In genomic region chr4:176919631-176920030, GRCh38 we compare ENCODE assay signal across 22 cellular contexts.
DNase-seq lines count a peak whose midpoint lies in the region; ATAC-seq, FAIRE-seq and TF ChIP-seq lines count a peak whose summit lies in the region.
"Had no signal": no experiment of that assay in that cellular context is flagged by ENCODE, and none has a peak within 500 bp of the region (broad histone marks: within the 10 kb centered on the region; RNA-seq: fewer than 3 reads in every experiment).

No MANE protein-coding gene starts in this region.

- 71% methylated on average over 2 of the region's 2 CpGs for WGBS in smooth muscle cell (ENCODE audit: low lambda C conversion rate)

- H3K4me3 ChIP-seq in RWPE2 (ENCODE audit: severe bottlenecking): no peak overlapping the region
- H3K4me3 ChIP-seq in bronchial epithelial cell (ENCODE audit: low read depth, low read length): no peak overlapping the region
- H3K4me3 ChIP-seq in smooth muscle cell: no peak overlapping the region
- H3K4me3 ChIP-seq: BLaER1 treated with 17β-estradiol and CSF1 and Interleukin-3, amounts not matched to agents 10 nM and 100 nM; GM23248; HAP-1 had no signal

- FAIRE-seq in bronchial epithelial cell (lab: Jason Lieb, UNC): no peak
- FAIRE-seq: GM12891, GM19239, HepG2 had no signal

- no peak overlapping the region for H3K27ac Mint-ChIP-seq in activated naive CD8-positive, alpha-beta T cell treated with anti-CD3 and anti-CD28 coated beads, Interleukin-2, amount 50 U/mL, for 24 hours
- H3K27ac Mint-ChIP-seq: B cell; CD4-positive, CD25-positive, alpha-beta regulatory T cell; CD8-positive, alpha-beta memory T cell; IgD-negative memory B cell had no signal

- H3K36me3 ChIP-seq in RWPE2 (ENCODE audit: low read depth): peaks cover 5% of the 10 kb centered on the region; the same call in 1 of the 2 replicates
- no peaks in the 10 kb centered on the region for H3K36me3 ChIP-seq in bronchial epithelial cell (ENCODE audit: control insufficient read depth, insufficient read depth, low read length)
- H3K36me3 ChIP-seq in smooth muscle cell (ENCODE audit: low read depth): peaks cover 9% of the 10 kb centered on the region
- H3K36me3 ChIP-seq: BLaER1 treated with 17β-estradiol and CSF1 and Interleukin-3, amounts not matched to agents 10 nM and 100 nM; HAP-1 had no signal

- no peaks in the 10 kb centered on the region for H4K20me1 ChIP-seq in smooth muscle cell (ENCODE audit: low read depth)
- H4K20me1 ChIP-seq: BLaER1 treated with 17β-estradiol and CSF1 and Interleukin-3, amounts not matched to agents 10 nM and 100 nM had no signal

- no peaks in the 10 kb centered on the region for H3K4me1 Mint-ChIP-seq in activated naive CD8-positive, alpha-beta T cell treated with anti-CD3 and anti-CD28 coated beads, Interleukin-2, amount 50 U/mL, for 24 hours
- H3K4me1 Mint-ChIP-seq: B cell; CD4-positive, CD25-positive, alpha-beta regulatory T cell; CD8-positive, alpha-beta memory T cell; IgD-negative memory B cell had no signal

- H3K4me1 ChIP-seq in RWPE2 (ENCODE audit: insufficient read depth, poor library complexity, severe bottlenecking) (peaks cover 38% of the 10 kb centered on the region), smooth muscle cell (ENCODE audit: low read depth) (peaks cover 6% of the 10 kb centered on the region)
- H3K4me1 ChIP-seq: BLaER1 treated with 17β-estradiol and CSF1 and Interleukin-3, amounts not matched to agents 10 nM and 100 nM; HAP-1 had no signal

- no peaks in the 10 kb centered on the region for H3F3A ChIP-seq in smooth muscle cell (ENCODE audit: low read depth)

- no peaks in the 10 kb centered on the region for H3K27me3 Mint-ChIP-seq in activated naive CD8-positive, alpha-beta T cell treated with anti-CD3 and anti-CD28 coated beads, Interleukin-2, amount 50 U/mL, for 24 hours
- H3K27me3 Mint-ChIP-seq: B cell; CD4-positive, CD25-positive, alpha-beta regulatory T cell; IgD-negative memory B cell had no signal

- H3K9me3 ChIP-seq in RWPE2 (ENCODE audit: severe bottlenecking) (no peaks in the 10 kb centered on the region), smooth muscle cell (replicated peaks; ENCODE audit: low read depth) (peaks cover 10% of the 10 kb centered on the region)

- H3K79me2 ChIP-seq in smooth muscle cell (ENCODE audit: low read depth): no peaks in the 10 kb centered on the region

- H3K27me3 ChIP-seq in RWPE2 (ENCODE audit: insufficient read depth, poor library complexity, severe bottlenecking) (no peaks in the 10 kb centered on the region), bronchial epithelial cell (ENCODE audit: control insufficient read depth, insufficient read depth, low read length) (no peaks in the 10 kb centered on the region), smooth muscle cell (ENCODE audit: low read depth) (no peaks in the 10 kb centered on the region)
- H3K27me3 ChIP-seq: BLaER1 treated with 17β-estradiol and CSF1 and Interleukin-3, amounts not matched to agents 10 nM and 100 nM had no signal

- H3K36me3 Mint-ChIP-seq in activated naive CD8-positive, alpha-beta T cell treated with anti-CD3 and anti-CD28 coated beads, Interleukin-2, amount 50 U/mL, for 24 hours (ENCODE audit: low read depth): no peaks in the 10 kb centered on the region
- H3K36me3 Mint-ChIP-seq: CD4-positive, CD25-positive, alpha-beta regulatory T cell; CD8-positive, alpha-beta memory T cell; IgD-negative memory B cell had no signal

- ATAC-seq in HG03354 (IDR thresholded peaks at IDR 0.05; ENCODE audit: poor library complexity, severe bottlenecking, unreplicated experiment) (peak; percentile 66), RWPE2 (ENCODE audit: low read depth) (0 out of 3 replicates have a peak, but pooled peaks have one; percentile 23), GM21619 (IDR thresholded peaks at IDR 0.05; ENCODE audit: unreplicated experiment) (no peak)
- ATAC-seq in activated naive CD8-positive, alpha-beta T cell treated with anti-CD3 and anti-CD28 coated beads, Interleukin-2, amount 50 U/mL, for 24 hours: no peak
- ATAC-seq: HepG2 had no signal

- no peak overlapping the region for H3K4me2 ChIP-seq in smooth muscle cell
- H3K4me2 ChIP-seq: BLaER1 treated with 17β-estradiol and CSF1 and Interleukin-3, amounts not matched to agents 10 nM and 100 nM had no signal

- TF ChIP-seq CTCF in RWPE2 (IDR thresholded peaks at IDR 0.05; ENCODE audit: poor library complexity, severe bottlenecking): no peak
- no peak for TF ChIP-seq CTCF in bronchial epithelial cell (IDR thresholded peaks at IDR 0.05; ENCODE audit: insufficient read depth, low read length, severe bottlenecking)
- no peak for TF ChIP-seq CTCF in smooth muscle cell (IDR thresholded peaks at IDR 0.05; ENCODE audit: borderline replicate concordance, insufficient read depth, poor library complexity, severe bottlenecking)

- H3K9me3 Mint-ChIP-seq in activated naive CD8-positive, alpha-beta T cell treated with anti-CD3 and anti-CD28 coated beads, Interleukin-2, amount 50 U/mL, for 24 hours: peaks cover 11% of the 10 kb centered on the region

- H3K4me3 Mint-ChIP-seq in activated naive CD8-positive, alpha-beta T cell treated with anti-CD3 and anti-CD28 coated beads, Interleukin-2, amount 50 U/mL, for 24 hours: no peak overlapping the region
- H3K4me3 Mint-ChIP-seq: B cell; CD4-positive, CD25-positive, alpha-beta regulatory T cell; CD8-positive, alpha-beta memory T cell; IgD-negative memory B cell had no signal

- DNase-seq in RWPE2 (ENCODE audit: low spot score) (no peak), bronchial epithelial cell (ENCODE audit: low read depth) (peak; percentile 38), smooth muscle cell (lab: John Stamatoyannopoulos, UW; ENCODE audit: unreplicated experiment) (no peak), medulla oblongata (ENCODE audit: extremely low spot score) (no peak)
- DNase-seq in activated naive CD8-positive, alpha-beta T cell treated with anti-CD3 and anti-CD28 coated beads, Interleukin-2, amount 50 U/mL, for 24 hours: no peak
- DNase-seq: CD4-positive, CD25-positive, alpha-beta regulatory T cell; CD8-positive, alpha-beta memory T cell; COR-L47; DMS 273 treated with DMSO at 0.1 percent for 48 hours; DMS53; DND-41; EL; GM23248 had no signal

- H2AFZ ChIP-seq in smooth muscle cell (ENCODE audit: low read depth): no peak overlapping the region
- H2AFZ ChIP-seq: GM23248 had no signal

- H3K9ac ChIP-seq in smooth muscle cell (ENCODE audit: low read depth): no peak overlapping the region
- H3K9ac ChIP-seq: BLaER1 treated with 17β-estradiol and CSF1 and Interleukin-3, amounts not matched to agents 10 nM and 100 nM; GM23248 had no signal

- H3K27ac ChIP-seq in RWPE2 (ENCODE audit: poor library complexity, severe bottlenecking) (peak overlapping the region; percentile 87), smooth muscle cell (ENCODE audit: low read depth) (peak overlapping the region; percentile 89)
- H3K27ac ChIP-seq: BLaER1 treated with 17β-estradiol and CSF1 and Interleukin-3, amounts not matched to agents 10 nM and 100 nM had no signal

Comparison
In these comparisons a context has a peak if more than half of its experiments do, and no peak if none do; other contexts are left out.
1. ATAC-seq: peak in HG03354 (single experiment) and RWPE2 (single experiment); none in activated naive CD8-positive, alpha-beta T cell treated with anti-CD3 and anti-CD28 coated beads, Interleukin-2, amount 50 U/mL, for 24 hours (single experiment) and GM21619 (single experiment).